Comparison of ENCODE assay signal across 1 cellular context in the genomic region with DNA sequence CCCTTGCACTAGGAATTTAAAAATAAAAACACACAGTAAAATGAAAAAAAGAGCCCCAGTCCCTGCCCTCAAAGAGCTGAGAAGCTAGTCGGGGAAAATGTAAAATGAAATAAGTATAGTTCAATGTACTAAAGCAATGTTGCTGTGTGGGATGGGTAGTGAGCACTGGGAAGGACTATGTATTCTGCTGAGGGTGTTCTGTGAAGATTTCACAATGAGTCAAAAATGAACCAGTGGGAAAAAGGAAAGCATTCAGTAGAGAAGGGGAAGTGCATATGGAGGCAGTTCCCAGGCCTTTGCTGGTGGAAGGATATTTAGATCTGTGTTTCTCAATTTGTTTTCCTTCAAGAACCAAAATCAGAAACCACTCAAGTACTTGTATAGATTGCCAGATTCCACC.
TF ChIP-seq lines count a peak whose summit lies in the region.

No MANE protein-coding gene starts in this region.

TF ChIP-seq in H1, 55 proteins besides CTCF, POLR2A, EP300 and RAD21:
- no peak for TF ChIP-seq SAP30 (IDR thresholded peaks at IDR 0.05; ENCODE audit: insufficient read depth, insufficient replicate concordance, low read length)
- no peak for TF ChIP-seq NRF1 (IDR thresholded peaks at IDR 0.05; ENCODE audit: low read depth, low read length)
- TF ChIP-seq ZNF274 (IDR thresholded peaks at IDR 0.05; ENCODE audit: borderline replicate concordance, extremely low read depth, low read length), result no peak
- no peak for TF ChIP-seq CTBP2 (IDR thresholded peaks at IDR 0.05; ENCODE audit: borderline replicate concordance, insufficient read depth, insufficient read length, low read length)
- TF ChIP-seq NANOG (IDR thresholded peaks at IDR 0.05; ENCODE audit: insufficient read depth, low read depth, low read length, poor library complexity, severe bottlenecking), result no peak
- TF ChIP-seq RXRA (IDR thresholded peaks at IDR 0.05; ENCODE audit: insufficient read depth, low read depth, low read length), result no peak
- no peak for TF ChIP-seq BACH1 (IDR thresholded peaks at IDR 0.05; ENCODE audit: low read length)
- TF ChIP-seq ATF3 (IDR thresholded peaks at IDR 0.05; ENCODE audit: insufficient read depth, low read depth, low read length), result no peak
- TF ChIP-seq CBX5 (IDR thresholded peaks at IDR 0.05; ENCODE audit: low read depth, low read length), result no peak
